Comparison of ENCODE assay signal across 13 cellular contexts in the genomic region with DNA sequence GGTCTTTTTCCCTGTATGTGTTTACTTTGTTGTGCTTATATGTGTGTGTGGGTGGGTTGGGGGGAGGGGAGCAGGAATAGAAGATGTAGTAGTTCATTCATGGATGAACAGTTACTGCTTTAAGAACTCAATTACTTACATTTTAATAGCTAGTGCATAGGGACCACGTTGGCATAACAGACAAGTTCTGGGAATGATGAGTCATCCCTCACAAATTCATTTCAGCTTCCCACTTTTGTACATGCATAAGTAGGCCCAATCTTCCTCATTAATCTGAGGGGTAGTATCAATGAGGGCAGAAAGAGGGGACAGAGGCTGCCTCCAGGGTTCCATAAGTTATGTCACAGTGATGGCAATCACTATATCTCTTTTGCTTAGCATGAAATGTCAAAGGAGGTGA. TPM values are rescaled to one million over a fixed set of nuclear protein-coding genes. Genes with fewer than 3 reads are reported as not detected.
DNase-seq lines count a peak whose midpoint lies in the region; FAIRE-seq and TF ChIP-seq lines count a peak whose summit lies in the region.
"Had no signal": no experiment of that assay in that cellular context is flagged by ENCODE, and none has a peak within 500 bp of the region (broad histone marks: within the 10 kb centered on the region; RNA-seq: fewer than 3 reads in every experiment).

No MANE protein-coding gene starts in this region.

- H2AFZ ChIP-seq in keratinocyte (ENCODE audit: control insufficient read depth, low read length) = no peak overlapping the region

- no peak overlapping the region for H3K9ac ChIP-seq in keratinocyte (ENCODE audit: control insufficient read depth, extremely low read depth, insufficient read depth, low read length)

- no peaks in the 10 kb centered on the region for H3K9me1 ChIP-seq in keratinocyte (ENCODE audit: control insufficient read depth, extremely low read depth, insufficient read depth, low read length)

- peak; percentile 52 for FAIRE-seq in keratinocyte (lab: Jason Lieb, UNC)
- FAIRE-seq: H1 had no signal

- H4K20me1 ChIP-seq in keratinocyte (ENCODE audit: control insufficient read depth, extremely low read depth, insufficient read depth, low read length) = no peaks in the 10 kb centered on the region

- H3K36me3 ChIP-seq in keratinocyte (ENCODE audit: control insufficient read depth in 2 of 2, extremely low read depth in 1 of 2, insufficient read depth in 2 of 2, low read length in 2 of 2) = no peaks in the 10 kb centered on the region

- no peaks in the 10 kb centered on the region for H3K9me3 ChIP-seq in keratinocyte (ENCODE audit: control insufficient read depth, low read depth, low read length)

- in situ Hi-C loops in astrocyte of the cerebellum (cut with HindIII; ENCODE audit: low sequenced_read_pairs) (no loop called here), GM13977 (cut with MboI; ENCODE audit: low pct_unique_long_range_greater_than_20kb, low sequenced_read_pairs, unreplicated experiment) (no loop called here)

- dilution Hi-C loops in keratinocyte (cut with MboI; ENCODE audit: extremely low pct_ligation_motif_present, low sequenced_read_pairs) = no loop called here

- no peaks in the 10 kb centered on the region for H3K27me3 ChIP-seq in keratinocyte (ENCODE audit: control insufficient read depth, extremely low read depth, insufficient read depth, low read length)

- H3K79me2 ChIP-seq in keratinocyte (ENCODE audit: control insufficient read depth, insufficient read depth, low read length) = no peaks in the 10 kb centered on the region

- H3K27ac ChIP-seq in keratinocyte (ENCODE audit: control insufficient read depth, insufficient read depth, low read length) = no peak overlapping the region
- H3K27ac ChIP-seq: C4-2B had no signal

- TF ChIP-seq CTCF in AG09309 (IDR thresholded peaks at IDR 0.05; ENCODE audit: control insufficient read depth, insufficient read depth, low read depth, low read length, missing control alignments) (no peak), astrocyte of the cerebellum (IDR thresholded peaks at IDR 0.05; ENCODE audit: low read depth, low read length, missing control alignments) (no peak), keratinocyte (optimal IDR thresholded peaks at IDR 0.05 in 1 of 3, IDR thresholded peaks at IDR 0.05 in 1 of 3, conservative IDR thresholded peaks at IDR 0.05 in 1 of 3; ENCODE audit: extremely low read depth in 1 of 3, insufficient read depth in 2 of 3, low read length in 3 of 3) (no peak), GM13977 (IDR thresholded peaks at IDR 0.05; ENCODE audit: extremely low read depth, insufficient read depth, missing control alignments) (no peak)

- no peak overlapping the region for H3K4me2 ChIP-seq in keratinocyte (ENCODE audit: control insufficient read depth, extremely low read depth, insufficient read depth, low read depth, low read length)

- intact Hi-C loops in posterior vena cava (cut with DNase I) = no loop called here

- DNase-seq in AG09309 (ENCODE audit: low read depth) = peak; percentile 41
- DNase-seq in M059J (ENCODE audit: low read depth) = peak; percentile 75
- peak; percentile 65 for DNase-seq in astrocyte of the cerebellum (ENCODE audit: low read depth)
- no peak for DNase-seq in keratinocyte (ENCODE audit: low read depth, low spot score)
- DNase-seq in posterior vena cava (ENCODE audit: low spot score) = no peak
- DNase-seq in SKM-1 treated with dmso at 0.1 percent for 144 hours (lab: John Stamatoyannopoulos, UW; ENCODE audit: unreplicated experiment) = no peak
- no peak for DNase-seq in GM13977 (ENCODE audit: low spot score)
- DNase-seq in iPS-NIHi7 (ENCODE audit: extremely low spot score) = no peak
- DNase-seq: hippocampal formation, NCI-H2227 treated with DMSO at 0.1 percent for 48 hours had no signal

- no peaks in the 10 kb centered on the region for H3K4me1 ChIP-seq in keratinocyte (ENCODE audit: control insufficient read depth, extremely low read depth, insufficient read depth, low read length)

- H3K4me3 ChIP-seq in AG09309 (ENCODE audit: control insufficient read depth, low read depth, low read length) (no peak overlapping the region), astrocyte of the cerebellum (ENCODE audit: low read depth, low read length) (no peak overlapping the region), keratinocyte (ENCODE audit: control insufficient read depth in 2 of 3, extremely low read depth in 1 of 3, insufficient read depth in 2 of 3, low read depth in 1 of 3, low read length in 3 of 3) (no peak overlapping the region)

RNA-seq across cellular contexts. Expression of a gene that starts 36.9 kb away (rescaled TPM):
- total RNA-seq in M059J (2014; rRNA removed; shearing (Covaris generic)) = 0.05 and 0.30 TPM in 2 replicates
- 0.01 to 0.09 TPM (median 0.03 TPM) in 3 replicates for polyA plus RNA-seq in keratinocyte
- polyA plus RNA-seq in keratinocyte (2011; ENCODE audit: low read depth) = 0.05 TPM
- not detected in 2 replicates for polyA plus RNA-seq in keratinocyte (2011; cell fraction: cytosol; rRNA removed)
- 0.14 and 0.17 TPM in 2 replicates for polyA plus RNA-seq in keratinocyte (2011; cell fraction: nucleus; rRNA removed)
- 0.09 and 0.10 TPM in 2 replicates for polyA plus RNA-seq in keratinocyte (2012; ENCODE audit: low replicate concordance)
- polyA minus RNA-seq in keratinocyte = not detected in 3 replicates
- polyA minus RNA-seq in keratinocyte (2011; cell fraction: cytosol; rRNA and poly(A)+ RNA removed) = not detected
- 0.08 TPM in 1 of 2 replicates, not detected in the other for polyA minus RNA-seq in keratinocyte (2011; cell fraction: nucleus; rRNA and poly(A)+ RNA removed)
- 1 to 10 TPM; 6.5 to 6.9 TPM for total RNA-seq in posterior vena cava
- total RNA-seq: activated T-helper 1 cell treated with anti-CD3 and anti-CD28 coated beads, Interleukin-12 subunit alpha, Interleukin-12 subunit beta, Interleukin-2, Interleukin-4 antibody, amounts not matched to agents 30 ng/mL and 10 ng/mL and 1 ng/mL, durations not matched to agents 14 hours and 24 hours and 36 hours had no signal

Comparison
In these comparisons a context has a peak if more than half of its experiments do, and no peak if none do; other contexts are left out.
1. DNase-seq: peak in AG09309 (single experiment), M059J (single experiment) and astrocyte of the cerebellum (single experiment); none in keratinocyte (single experiment), posterior vena cava (single experiment), SKM-1 treated with dmso at 0.1 percent for 144 hours (single experiment), GM13977 (single experiment) and iPS-NIHi7 (single experiment).